Comparison of ENCODE assay signal across 2 cellular contexts in genomic region chr17:75512946-75513666, GRCh38.
TF ChIP-seq lines count a peak whose summit lies in the region.

No MANE protein-coding gene starts in this region.

TF ChIP-seq in SK-N-SH, 30 proteins besides CTCF, POLR2A, EP300 and RAD21:
- TF ChIP-seq GATA2 (CRISPR knock-in tag; IDR thresholded peaks at IDR 0.05) (no peak), FOXM1 (IDR thresholded peaks at IDR 0.05; ENCODE audit: low read depth) (no peak), RCOR1 (IDR thresholded peaks at IDR 0.05; ENCODE audit: low read length) (no peak), EZH2phosphoT487 (IDR thresholded peaks at IDR 0.05; ENCODE audit: borderline replicate concordance, low read depth) (no peak), SMC3 (IDR thresholded peaks at IDR 0.05; ENCODE audit: low read depth, low read length) (no peak), NRF1 (IDR thresholded peaks at IDR 0.05; ENCODE audit: low read depth, low read length) (no peak), YY1 (IDR thresholded peaks at IDR 0.05; ENCODE audit: low read depth) (no peak), ZBTB33 (IDR thresholded peaks at IDR 0.05; ENCODE audit: borderline replicate concordance, low read depth) (no peak), ELF1 (IDR thresholded peaks at IDR 0.05) (no peak)
- TF ChIP-seq, protein P1, sequence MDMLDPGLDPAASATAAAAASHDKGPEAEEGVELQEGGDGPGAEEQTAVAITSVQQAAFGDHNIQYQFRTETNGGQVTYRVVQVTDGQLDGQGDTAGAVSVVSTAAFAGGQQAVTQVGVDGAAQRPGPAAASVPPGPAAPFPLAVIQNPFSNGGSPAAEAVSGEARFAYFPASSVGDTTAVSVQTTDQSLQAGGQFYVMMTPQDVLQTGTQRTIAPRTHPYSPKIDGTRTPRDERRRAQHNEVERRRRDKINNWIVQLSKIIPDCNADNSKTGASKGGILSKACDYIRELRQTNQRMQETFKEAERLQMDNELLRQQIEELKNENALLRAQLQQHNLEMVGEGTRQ (IDR thresholded peaks at IDR 0.05; ENCODE audit: borderline replicate concordance, low read depth, low read length): no peak

TF ChIP-seq in SK-N-SH treated with all-trans-retinoic acid at 6 μM for 48 hours, 23 proteins besides CTCF, POLR2A, EP300 and RAD21:
- TF ChIP-seq CSDC2 (CRISPR knock-in tag; IDR thresholded peaks at IDR 0.05) (no peak), ZNF70 (CRISPR knock-in tag; IDR thresholded peaks at IDR 0.05) (no peak), ISL1 (CRISPR knock-in tag; IDR thresholded peaks at IDR 0.05) (no peak), ZNF8 (CRISPR knock-in tag; IDR thresholded peaks at IDR 0.05) (no peak), POU6F1 (CRISPR knock-in tag; IDR thresholded peaks at IDR 0.05; ENCODE audit: borderline replicate concordance, low read depth) (no peak), GLIS3 (CRISPR knock-in tag; IDR thresholded peaks at IDR 0.05) (no peak), TCF4 (CRISPR knock-in tag; IDR thresholded peaks at IDR 0.05; ENCODE audit: borderline replicate concordance) (no peak), PPARA (CRISPR knock-in tag; IDR thresholded peaks at IDR 0.05; ENCODE audit: borderline replicate concordance) (no peak), BACH2 (CRISPR knock-in tag; IDR thresholded peaks at IDR 0.05; ENCODE audit: borderline replicate concordance) (no peak), TOX (CRISPR knock-in tag; IDR thresholded peaks at IDR 0.05; ENCODE audit: borderline replicate concordance) (no peak), ZNF565 (CRISPR knock-in tag; conservative IDR thresholded peaks at IDR 0.05; ENCODE audit: low read depth) (no peak), TSHZ2 (CRISPR knock-in tag; IDR thresholded peaks at IDR 0.05) (no peak), ESRRG (CRISPR knock-in tag; IDR thresholded peaks at IDR 0.05) (no peak)
- TF ChIP-seq, protein P2, sequence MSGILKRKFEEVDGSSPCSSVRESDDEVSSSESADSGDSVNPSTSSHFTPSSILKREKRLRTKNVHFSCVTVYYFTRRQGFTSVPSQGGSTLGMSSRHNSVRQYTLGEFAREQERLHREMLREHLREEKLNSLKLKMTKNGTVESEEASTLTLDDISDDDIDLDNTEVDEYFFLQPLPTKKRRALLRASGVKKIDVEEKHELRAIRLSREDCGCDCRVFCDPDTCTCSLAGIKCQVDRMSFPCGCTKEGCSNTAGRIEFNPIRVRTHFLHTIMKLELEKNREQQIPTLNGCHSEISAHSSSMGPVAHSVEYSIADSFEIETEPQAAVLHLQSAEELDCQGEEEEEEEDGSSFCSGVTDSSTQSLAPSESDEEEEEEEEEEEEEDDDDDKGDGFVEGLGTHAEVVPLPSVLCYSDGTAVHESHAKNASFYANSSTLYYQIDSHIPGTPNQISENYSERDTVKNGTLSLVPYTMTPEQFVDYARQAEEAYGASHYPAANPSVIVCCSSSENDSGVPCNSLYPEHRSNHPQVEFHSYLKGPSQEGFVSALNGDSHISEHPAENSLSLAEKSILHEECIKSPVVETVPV (CRISPR knock-in tag; IDR thresholded peaks at IDR 0.05): no peak
TF ChIP-seq in SK-N-SH treated with all-trans-retinoic acid at 6 μM for 48 hours: peak in this region for 0.
